Comparison of ENCODE assay signal across 1 cellular context in the genomic region with DNA sequence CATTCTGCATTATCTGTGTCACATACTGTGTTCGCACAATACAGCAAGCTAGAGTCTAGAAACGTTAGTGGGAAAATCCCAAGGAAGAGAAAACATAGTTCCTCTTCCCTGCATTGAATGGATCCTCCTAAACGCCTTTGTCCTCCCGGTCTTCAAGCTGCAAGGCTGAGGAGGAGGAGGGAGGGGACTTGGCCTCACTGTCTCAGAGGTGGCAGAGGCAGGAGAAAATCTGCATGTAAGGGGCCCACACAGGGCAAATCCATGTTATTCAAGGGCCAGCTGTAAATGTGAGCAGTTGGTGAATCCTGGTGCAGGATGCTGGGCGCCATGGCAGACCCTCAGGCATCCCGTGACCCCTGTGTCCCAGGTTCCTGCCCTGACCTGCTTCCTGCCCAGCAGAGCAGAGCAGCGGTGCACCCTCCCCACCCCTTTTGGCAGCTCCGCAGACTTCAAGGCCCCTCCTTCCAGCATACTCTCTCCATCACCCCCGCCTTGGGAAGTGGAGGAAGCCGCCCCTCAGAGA.
TF ChIP-seq lines count a peak whose summit lies in the region.

No MANE protein-coding gene starts in this region.

TF ChIP-seq in WTC11, 78 proteins besides CTCF, POLR2A, EP300 and RAD21 (continued from another document):
- TF ChIP-seq MXD4 (CRISPR knock-in tag; IDR thresholded peaks at IDR 0.05; ENCODE audit: borderline replicate concordance) (no peak), SMAD3 (CRISPR knock-in tag; IDR thresholded peaks at IDR 0.05; ENCODE audit: borderline replicate concordance) (no peak), TEAD1 (CRISPR knock-in tag; IDR thresholded peaks at IDR 0.05) (no peak), FOXJ3 (CRISPR knock-in tag; IDR thresholded peaks at IDR 0.05; ENCODE audit: borderline replicate concordance) (no peak), KAT7 (CRISPR knock-in tag; IDR thresholded peaks at IDR 0.05; ENCODE audit: borderline replicate concordance) (no peak), ZNF219 (CRISPR knock-in tag; IDR thresholded peaks at IDR 0.05; ENCODE audit: borderline replicate concordance) (no peak)
- TF ChIP-seq, protein P1, sequence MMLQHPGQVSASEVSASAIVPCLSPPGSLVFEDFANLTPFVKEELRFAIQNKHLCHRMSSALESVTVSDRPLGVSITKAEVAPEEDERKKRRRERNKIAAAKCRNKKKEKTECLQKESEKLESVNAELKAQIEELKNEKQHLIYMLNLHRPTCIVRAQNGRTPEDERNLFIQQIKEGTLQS (CRISPR knock-in tag; conservative IDR thresholded peaks at IDR 0.05), result no peak
- TF ChIP-seq, protein P2, sequence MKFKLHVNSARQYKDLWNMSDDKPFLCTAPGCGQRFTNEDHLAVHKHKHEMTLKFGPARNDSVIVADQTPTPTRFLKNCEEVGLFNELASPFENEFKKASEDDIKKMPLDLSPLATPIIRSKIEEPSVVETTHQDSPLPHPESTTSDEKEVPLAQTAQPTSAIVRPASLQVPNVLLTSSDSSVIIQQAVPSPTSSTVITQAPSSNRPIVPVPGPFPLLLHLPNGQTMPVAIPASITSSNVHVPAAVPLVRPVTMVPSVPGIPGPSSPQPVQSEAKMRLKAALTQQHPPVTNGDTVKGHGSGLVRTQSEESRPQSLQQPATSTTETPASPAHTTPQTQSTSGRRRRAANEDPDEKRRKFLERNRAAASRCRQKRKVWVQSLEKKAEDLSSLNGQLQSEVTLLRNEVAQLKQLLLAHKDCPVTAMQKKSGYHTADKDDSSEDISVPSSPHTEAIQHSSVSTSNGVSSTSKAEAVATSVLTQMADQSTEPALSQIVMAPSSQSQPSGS (CRISPR knock-in tag; IDR thresholded peaks at IDR 0.05; ENCODE audit: borderline replicate concordance, low read depth), result no peak
- TF ChIP-seq, protein P3, sequence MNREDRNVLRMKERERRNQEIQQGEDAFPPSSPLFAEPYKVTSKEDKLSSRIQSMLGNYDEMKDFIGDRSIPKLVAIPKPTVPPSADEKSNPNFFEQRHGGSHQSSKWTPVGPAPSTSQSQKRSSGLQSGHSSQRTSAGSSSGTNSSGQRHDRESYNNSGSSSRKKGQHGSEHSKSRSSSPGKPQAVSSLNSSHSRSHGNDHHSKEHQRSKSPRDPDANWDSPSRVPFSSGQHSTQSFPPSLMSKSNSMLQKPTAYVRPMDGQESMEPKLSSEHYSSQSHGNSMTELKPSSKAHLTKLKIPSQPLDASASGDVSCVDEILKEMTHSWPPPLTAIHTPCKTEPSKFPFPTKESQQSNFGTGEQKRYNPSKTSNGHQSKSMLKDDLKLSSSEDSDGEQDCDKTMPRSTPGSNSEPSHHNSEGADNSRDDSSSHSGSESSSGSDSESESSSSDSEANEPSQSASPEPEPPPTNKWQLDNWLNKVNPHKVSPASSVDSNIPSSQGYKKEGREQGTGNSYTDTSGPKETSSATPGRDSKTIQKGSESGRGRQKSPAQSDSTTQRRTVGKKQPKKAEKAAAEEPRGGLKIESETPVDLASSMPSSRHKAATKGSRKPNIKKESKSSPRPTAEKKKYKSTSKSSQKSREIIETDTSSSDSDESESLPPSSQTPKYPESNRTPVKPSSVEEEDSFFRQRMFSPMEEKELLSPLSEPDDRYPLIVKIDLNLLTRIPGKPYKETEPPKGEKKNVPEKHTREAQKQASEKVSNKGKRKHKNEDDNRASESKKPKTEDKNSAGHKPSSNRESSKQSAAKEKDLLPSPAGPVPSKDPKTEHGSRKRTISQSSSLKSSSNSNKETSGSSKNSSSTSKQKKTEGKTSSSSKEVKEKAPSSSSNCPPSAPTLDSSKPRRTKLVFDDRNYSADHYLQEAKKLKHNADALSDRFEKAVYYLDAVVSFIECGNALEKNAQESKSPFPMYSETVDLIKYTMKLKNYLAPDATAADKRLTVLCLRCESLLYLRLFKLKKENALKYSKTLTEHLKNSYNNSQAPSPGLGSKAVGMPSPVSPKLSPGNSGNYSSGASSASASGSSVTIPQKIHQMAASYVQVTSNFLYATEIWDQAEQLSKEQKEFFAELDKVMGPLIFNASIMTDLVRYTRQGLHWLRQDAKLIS (CRISPR knock-in tag; IDR thresholded peaks at IDR 0.05; ENCODE audit: borderline replicate concordance), result no peak
